Comparison of ENCODE assay signal across 19 cellular contexts in genomic region chr10:66550351-66550750, GRCh38.
DNase-seq lines count a peak whose midpoint lies in the region; ATAC-seq, FAIRE-seq and TF ChIP-seq lines count a peak whose summit lies in the region.
"Had no signal": no experiment of that assay in that cellular context is flagged by ENCODE, and none has a peak within 500 bp of the region (broad histone marks: within the 10 kb centered on the region; RNA-seq: fewer than 3 reads in every experiment).

No MANE protein-coding gene starts in this region.

- intact Hi-C loops in PC-3 (cut with micrococcal nuclease): no loop called here
- intact Hi-C loops in activated T-helper 1 cell treated with anti-CD3 and anti-CD28 coated beads, Interleukin-12 subunit alpha, Interleukin-12 subunit beta, Interleukin-2, Interleukin-4 antibody, amounts not matched to agents 30 ng/mL and 10 ng/mL and 1 ng/mL, durations not matched to agents 14 hours and 24 hours and 36 hours (cut with micrococcal nuclease): no loop called here

- H3K79me2 ChIP-seq in PC-3 (ENCODE audit: low read length): no peaks in the 10 kb centered on the region

- DNase-seq in D721Med (ENCODE audit: insufficient read length, low spot score) (no peak), G401 (ENCODE audit: low spot score) (peak; percentile 86), PC-3 (no peak), NCI-H748 (lab: John Stamatoyannopoulos, UW; ENCODE audit: unreplicated experiment) (no peak)
- no peak for DNase-seq in activated T-cell treated with anti-CD3 and anti-CD28 coated beads, Interleukin-2, amount 50 U/mL, for 24 hours
- DNase-seq in activated T-helper 1 cell treated with anti-CD3 and anti-CD28 coated beads, Interleukin-12 subunit alpha, Interleukin-12 subunit beta, Interleukin-2, Interleukin-4 antibody, amounts not matched to agents 30 ng/mL and 10 ng/mL and 1 ng/mL, durations not matched to agents 14 hours and 24 hours and 36 hours (ENCODE audit: low spot score): no peak
- DNase-seq: 8988T; Calu3; CD8-positive, alpha-beta T cell; DMS153; DMS79; GF-D8; GOT3; H7 had no signal

- no peaks in the 10 kb centered on the region for H3K4me1 ChIP-seq in PC-3 (ENCODE audit: insufficient read depth, low read length)
- H3K4me1 ChIP-seq: BLaER1 treated with 17β-estradiol and CSF1 and Interleukin-3, amounts not matched to agents 10 nM and 100 nM had no signal

- H4K20me1 ChIP-seq in PC-3 (ENCODE audit: low read length): no peaks in the 10 kb centered on the region
- H4K20me1 ChIP-seq: BLaER1 treated with 17β-estradiol and CSF1 and Interleukin-3, amounts not matched to agents 10 nM and 100 nM had no signal

- no peaks in the 10 kb centered on the region for H3K36me3 ChIP-seq in PC-3 (ENCODE audit: low read depth, low read length)
- H3K36me3 ChIP-seq: BLaER1 treated with 17β-estradiol and CSF1 and Interleukin-3, amounts not matched to agents 10 nM and 100 nM had no signal

- H3K27ac ChIP-seq in PC-3 (ENCODE audit: low read length): no peak overlapping the region
- H3K27ac ChIP-seq: BLaER1 treated with 17β-estradiol and CSF1 and Interleukin-3, amounts not matched to agents 10 nM and 100 nM had no signal

- H3K9me2 ChIP-seq in PC-3 (replicated peaks; ENCODE audit: low read length): no peaks in the 10 kb centered on the region

- no peak for ATAC-seq in PC-3
- ATAC-seq: CD8-positive, alpha-beta T cell; HepG2 had no signal

- H3K9ac ChIP-seq in PC-3 (ENCODE audit: low read length): no peak overlapping the region
- H3K9ac ChIP-seq: BLaER1 treated with 17β-estradiol and CSF1 and Interleukin-3, amounts not matched to agents 10 nM and 100 nM had no signal

- CTCF ChIA-PET in PC-3 (lab: Charles Lee): no interaction called here

- FAIRE-seq in D721Med (lab: Jason Lieb, UNC) (peak; percentile 38), islet of Langerhans (lab: Jason Lieb, UNC) (peak; percentile 49)
- FAIRE-seq: HepG2 had no signal

- no peak overlapping the region for H3K27ac Mint-ChIP-seq in activated T-cell treated with anti-CD3 and anti-CD28 coated beads, Interleukin-2, amount 50 U/mL, for 24 hours
- H3K27ac Mint-ChIP-seq in activated T-helper 1 cell treated with anti-CD3 and anti-CD28 coated beads, Interleukin-12 subunit alpha, Interleukin-12 subunit beta, Interleukin-2, Interleukin-4 antibody, amounts not matched to agents 30 ng/mL and 10 ng/mL and 1 ng/mL, durations not matched to agents 14 hours and 24 hours and 36 hours: no peak overlapping the region
- H3K27ac Mint-ChIP-seq: B cell; CD8-positive, alpha-beta T cell; IgD-negative memory B cell had no signal

- no peaks in the 10 kb centered on the region for H3K27me3 Mint-ChIP-seq in activated T-cell treated with anti-CD3 and anti-CD28 coated beads, Interleukin-2, amount 50 U/mL, for 24 hours
- H3K27me3 Mint-ChIP-seq in activated T-helper 1 cell treated with anti-CD3 and anti-CD28 coated beads, Interleukin-12 subunit alpha, Interleukin-12 subunit beta, Interleukin-2, Interleukin-4 antibody, amounts not matched to agents 30 ng/mL and 10 ng/mL and 1 ng/mL, durations not matched to agents 14 hours and 24 hours and 36 hours (ENCODE audit: insufficient read depth): no peaks in the 10 kb centered on the region
- H3K27me3 Mint-ChIP-seq: B cell, IgD-negative memory B cell had no signal

- no peaks in the 10 kb centered on the region for H3K36me3 Mint-ChIP-seq in activated T-cell treated with anti-CD3 and anti-CD28 coated beads, Interleukin-2, amount 50 U/mL, for 24 hours (ENCODE audit: low read depth)
- H3K36me3 Mint-ChIP-seq in activated T-helper 1 cell treated with anti-CD3 and anti-CD28 coated beads, Interleukin-12 subunit alpha, Interleukin-12 subunit beta, Interleukin-2, Interleukin-4 antibody, amounts not matched to agents 30 ng/mL and 10 ng/mL and 1 ng/mL, durations not matched to agents 14 hours and 24 hours and 36 hours (ENCODE audit: low read depth): no peaks in the 10 kb centered on the region
- H3K36me3 Mint-ChIP-seq: CD8-positive, alpha-beta T cell; IgD-negative memory B cell had no signal

- H3K9me3 Mint-ChIP-seq in activated T-cell treated with anti-CD3 and anti-CD28 coated beads, Interleukin-2, amount 50 U/mL, for 24 hours: peaks cover 10% of the 10 kb centered on the region
- no peaks in the 10 kb centered on the region for H3K9me3 Mint-ChIP-seq in activated T-helper 1 cell treated with anti-CD3 and anti-CD28 coated beads, Interleukin-12 subunit alpha, Interleukin-12 subunit beta, Interleukin-2, Interleukin-4 antibody, amounts not matched to agents 30 ng/mL and 10 ng/mL and 1 ng/mL, durations not matched to agents 14 hours and 24 hours and 36 hours

- no peak overlapping the region for H3K4me3 ChIP-seq in PC-3 (ENCODE audit: low read length)
- H3K4me3 ChIP-seq: BLaER1 treated with 17β-estradiol and CSF1 and Interleukin-3, amounts not matched to agents 10 nM and 100 nM had no signal

- H3K4me3 Mint-ChIP-seq in activated T-cell treated with anti-CD3 and anti-CD28 coated beads, Interleukin-2, amount 50 U/mL, for 24 hours: no peak overlapping the region
- no peak overlapping the region for H3K4me3 Mint-ChIP-seq in activated T-helper 1 cell treated with anti-CD3 and anti-CD28 coated beads, Interleukin-12 subunit alpha, Interleukin-12 subunit beta, Interleukin-2, Interleukin-4 antibody, amounts not matched to agents 30 ng/mL and 10 ng/mL and 1 ng/mL, durations not matched to agents 14 hours and 24 hours and 36 hours
- H3K4me3 Mint-ChIP-seq: B cell; CD8-positive, alpha-beta T cell; IgD-negative memory B cell had no signal

- in situ Hi-C loops in G401 (cut with HindIII; ENCODE audit: low sequenced_read_pairs): no loop called here

- POLR2A ChIA-PET in PC-3 (lab: Charles Lee; ENCODE audit: unreplicated experiment): no interaction called here

- H3K27me3 ChIP-seq in PC-3 (ENCODE audit: low read length): no peaks in the 10 kb centered on the region
- H3K27me3 ChIP-seq: BLaER1 treated with 17β-estradiol and CSF1 and Interleukin-3, amounts not matched to agents 10 nM and 100 nM had no signal

- no peak overlapping the region for H3K4me2 ChIP-seq in PC-3 (ENCODE audit: low read length)
- H3K4me2 ChIP-seq: BLaER1 treated with 17β-estradiol and CSF1 and Interleukin-3, amounts not matched to agents 10 nM and 100 nM had no signal

- no peaks in the 10 kb centered on the region for H3K4me1 Mint-ChIP-seq in activated T-cell treated with anti-CD3 and anti-CD28 coated beads, Interleukin-2, amount 50 U/mL, for 24 hours (ENCODE audit: low read depth)
- no peaks in the 10 kb centered on the region for H3K4me1 Mint-ChIP-seq in activated T-helper 1 cell treated with anti-CD3 and anti-CD28 coated beads, Interleukin-12 subunit alpha, Interleukin-12 subunit beta, Interleukin-2, Interleukin-4 antibody, amounts not matched to agents 30 ng/mL and 10 ng/mL and 1 ng/mL, durations not matched to agents 14 hours and 24 hours and 36 hours (ENCODE audit: low read depth)
- H3K4me1 Mint-ChIP-seq: B cell, IgD-negative memory B cell had no signal

- no peaks in the 10 kb centered on the region for H3F3A ChIP-seq in PC-3 (ENCODE audit: low read length, unreplicated experiment)

- no TSS peak for BruUV-seq in PC-3 (replicated peaks; lab: Mats Ljungman, UMichigan)

- TF ChIP-seq CTCF in D721Med (IDR thresholded peaks at IDR 0.05; ENCODE audit: insufficient read depth, missing control alignments) (no peak), PC-3 (conservative IDR thresholded peaks at IDR 0.05; ENCODE audit: low read depth, low read length) (no peak)

- no peaks in the 10 kb centered on the region for H3K9me3 ChIP-seq in PC-3 (ENCODE audit: low read length)
- H3K9me3 ChIP-seq: BLaER1 treated with 17β-estradiol and CSF1 and Interleukin-3, amounts not matched to agents 10 nM and 100 nM had no signal

- H2AFZ ChIP-seq in PC-3 (ENCODE audit: low read length): 0 out of 2 replicates have a peak overlapping the region, but pooled peaks have one; percentile 2
